In genomic region chr10:68153473-68154210, GRCh38 we compare ENCODE assay signal across 9 cellular contexts. TPM values are rescaled to one million over a fixed set of nuclear protein-coding genes. Genes with fewer than 3 reads are reported as not detected.
DNase-seq lines count a peak whose midpoint lies in the region; ATAC-seq and TF ChIP-seq lines count a peak whose summit lies in the region.
"Had no signal": no experiment of that assay in that cellular context is flagged by ENCODE, and none has a peak within 500 bp of the region (broad histone marks: within the 10 kb centered on the region; RNA-seq: fewer than 3 reads in every experiment).

No MANE protein-coding gene starts in this region.

- DNase-seq in BE2C (peak; percentile 71), HFFc6 (peak; percentile 100), SK-N-DZ (ENCODE audit: low spot score) (peak; percentile 27), glomerular visceral epithelial cell (ENCODE audit: extremely low spot score) (peak; percentile 87), putamen (ENCODE audit: low spot score) (peak; percentile 68), DMS114 treated with DMSO at 0.1 percent for 48 hours (lab: John Stamatoyannopoulos, UW; ENCODE audit: unreplicated experiment) (no peak), NOMO-1 treated with dmso at 0.1 percent for 144 hours (lab: John Stamatoyannopoulos, UW; ENCODE audit: unreplicated experiment) (no peak)
- no peak for DNase-seq in CD8-positive, alpha-beta T cell
- DNase-seq: naive B cell had no signal

- H3K36me3 Mint-ChIP-seq in HFFc6 (ENCODE audit: low read depth) = peaks cover 72% of the 10 kb centered on the region
- no peaks in the 10 kb centered on the region for H3K36me3 Mint-ChIP-seq in CD8-positive, alpha-beta T cell
- H3K36me3 Mint-ChIP-seq: naive B cell had no signal

- H3K27me3 Mint-ChIP-seq in HFFc6 (ENCODE audit: insufficient read depth) = peaks cover 2% of the 10 kb centered on the region; the same call in 1 of the 2 replicates
- H3K27me3 Mint-ChIP-seq in CD8-positive, alpha-beta T cell (ENCODE audit: low read depth) = peaks cover 5% of the 10 kb centered on the region

- no peak for TF ChIP-seq CTCF in BE2C (IDR thresholded peaks at IDR 0.05; ENCODE audit: low read depth, low read length)
- peak; percentile 47 for TF ChIP-seq CTCF in HFFc6 (IDR thresholded peaks at IDR 0.05)
- TF ChIP-seq CTCF in CD8-positive, alpha-beta T cell (IDR thresholded peaks at IDR 0.05) = no peak

- no peaks in the 10 kb centered on the region for H3K9me3 ChIP-seq in BE2C
- no peaks in the 10 kb centered on the region for H3K9me3 ChIP-seq in CD8-positive, alpha-beta T cell (ENCODE audit: low read length)

- no peaks in the 10 kb centered on the region for H3K9me3 Mint-ChIP-seq in HFFc6
- no peaks in the 10 kb centered on the region for H3K9me3 Mint-ChIP-seq in CD8-positive, alpha-beta T cell
- H3K9me3 Mint-ChIP-seq: naive B cell had no signal

- H3K27ac ChIP-seq in CD8-positive, alpha-beta T cell (ENCODE audit: low read depth, low read length) = no peak overlapping the region

- H3K27me3 ChIP-seq in BE2C = no peaks in the 10 kb centered on the region
- H3K27me3 ChIP-seq in CD8-positive, alpha-beta T cell (ENCODE audit: insufficient read depth, low read length) = no peaks in the 10 kb centered on the region

- POLR2A ChIA-PET in CD8-positive, alpha-beta T cell (lab: Charles Lee) = no interaction called here

- peak overlapping the region; percentile 69 for H3K4me3 Mint-ChIP-seq in HFFc6
- H3K4me3 Mint-ChIP-seq in CD8-positive, alpha-beta T cell = no peak overlapping the region
- H3K4me3 Mint-ChIP-seq: naive B cell had no signal

- no peak for ATAC-seq in CD8-positive, alpha-beta T cell

- H3K36me3 ChIP-seq in BE2C = no peaks in the 10 kb centered on the region
- H3K36me3 ChIP-seq in CD8-positive, alpha-beta T cell (ENCODE audit: insufficient read depth, low read length) = no peaks in the 10 kb centered on the region

- CTCF ChIA-PET in CD8-positive, alpha-beta T cell (lab: Charles Lee) = interaction anchor here (1.4 to 6.2 kb wide), 3 partner anchors 298 to 365 kb away, joined by 6 to 155 read pairs (median 39); no protein-coding TSS in a partner anchor

- peaks cover 16% of the 10 kb centered on the region for H3K4me1 ChIP-seq in BE2C
- no peaks in the 10 kb centered on the region for H3K4me1 ChIP-seq in CD8-positive, alpha-beta T cell (ENCODE audit: insufficient read depth, low read length)

- peaks cover 68% of the 10 kb centered on the region for H3K4me1 Mint-ChIP-seq in HFFc6 (ENCODE audit: low read depth)
- H3K4me1 Mint-ChIP-seq in CD8-positive, alpha-beta T cell (ENCODE audit: low read depth) = no peaks in the 10 kb centered on the region
- H3K4me1 Mint-ChIP-seq: naive B cell had no signal

- H3K27ac Mint-ChIP-seq in HFFc6 = peak overlapping the region; percentile 92
- H3K27ac Mint-ChIP-seq in CD8-positive, alpha-beta T cell = no peak overlapping the region

- peak overlapping the region; percentile 33 for H3K4me3 ChIP-seq in BE2C (ENCODE audit: low read depth, low read length)
- H3K4me3 ChIP-seq in CD8-positive, alpha-beta T cell (ENCODE audit: low read depth, low read length) = no peak overlapping the region

- intact Hi-C loops in CD8-positive, alpha-beta T cell (cut with DNase I, micrococcal nuclease) = loop anchor here in 1 of 2 experiments (5.0 kb wide), 1 partner anchor 71 kb away; no protein-coding TSS in a partner anchor

RNA-seq across cellular contexts. Expression of gene MYPN, which starts 44.4 kb away (rescaled TPM):
- polyA plus RNA-seq in BE2C (2012; ENCODE audit: insufficient read depth, insufficient read length, low read depth) = not detected
- 10 to 100 TPM; 70.3 to 89.1 (median 80.1) TPM for total RNA-seq in HFFc6 (2021; fragmentation: NEBNext Ultra II Directional; extraction: Animal tissue kit (Norgen Biotek cat#: 25700))
- 0.22 TPM in 1 of 2 replicates, not detected in the other for polyA plus RNA-seq in SK-N-DZ (2014; cell fraction: cytosol; rRNA removed)
- polyA plus RNA-seq in SK-N-DZ (2014; cell fraction: nucleus; rRNA removed) = not detected in 2 replicates
- not detected for total RNA-seq in CD8-positive, alpha-beta T cell

Comparison
In these comparisons a context has a peak if more than half of its experiments do, and no peak if none do; other contexts are left out.
1. DNase-seq: peak in BE2C (single experiment), HFFc6 (single experiment), SK-N-DZ (single experiment), glomerular visceral epithelial cell (single experiment) and putamen (single experiment); none in DMS114 treated with DMSO at 0.1 percent for 48 hours (single experiment), CD8-positive, alpha-beta T cell (0 of 7) and NOMO-1 treated with dmso at 0.1 percent for 144 hours (single experiment).
2. RNA of gene MYPN, which starts 44.4 kb away (total RNA-seq): 70.3 to 89.1 TPM in HFFc6; not detected in CD8-positive, alpha-beta T cell; every median in the first group is over 10 times any median in the second.